1 cellular context compared by ENCODE assay signal in genomic region chr5:148639081-148639480, GRCh38.
TF ChIP-seq lines count a peak whose summit lies in the region.

No MANE protein-coding gene starts in this region.

TF ChIP-seq in K562, 482 proteins besides CTCF, POLR2A, EP300 and RAD21 (continued from another document and continues in another):
- TF ChIP-seq ATF7 (IDR thresholded peaks at IDR 0.05) (peak; percentile 54), MBD2 (IDR thresholded peaks at IDR 0.05; ENCODE audit: borderline replicate concordance, low read depth) (peak; percentile 70), MXD1 (CRISPR knock-in tag; IDR thresholded peaks at IDR 0.05; ENCODE audit: borderline replicate concordance, poor library complexity, severe bottlenecking) (no peak), RHOXF2B (CRISPR knock-in tag; conservative IDR thresholded peaks at IDR 0.05) (no peak), KDM1A (IDR thresholded peaks at IDR 0.05) (peak; percentile 89 to 92), CREM (IDR thresholded peaks at IDR 0.05; ENCODE audit: low read depth) (peak; percentile 75), RCOR1 (IDR thresholded peaks at IDR 0.05; ENCODE audit: borderline replicate concordance in 1 of 2, low read depth in 2 of 2, low read length in 2 of 2) (peak; percentile 31 to 91; a peak in 3 of 4 replicates), ZNF699 (CRISPR knock-in tag; IDR thresholded peaks at IDR 0.05; ENCODE audit: insufficient replicate concordance) (no peak), HNRNPLL (IDR thresholded peaks at IDR 0.05; ENCODE audit: low read depth, low read length, poor library complexity, severe bottlenecking) (no peak), GATAD2A (IDR thresholded peaks at IDR 0.05) (peak; percentile 78), ZNF316 (IDR thresholded peaks at IDR 0.05) (no peak), MAZ (CRISPR knock-in tag; conservative IDR thresholded peaks at IDR 0.05 in 1 of 2, IDR thresholded peaks at IDR 0.05 in 1 of 2) (peak; percentile 83 to 94), MGA (IDR thresholded peaks at IDR 0.05) (no peak), MCM3 (IDR thresholded peaks at IDR 0.05) (no peak), ZNF324 (CRISPR knock-in tag; IDR thresholded peaks at IDR 0.05) (no peak), CTBP1 (IDR thresholded peaks at IDR 0.05; ENCODE audit: borderline replicate concordance) (0 out of 2 replicates have a peak, but pooled peaks have one; percentile 64), SMAD4 (CRISPR knock-in tag; conservative IDR thresholded peaks at IDR 0.05) (peak; percentile 69), MXI1 (IDR thresholded peaks at IDR 0.05; ENCODE audit: low read depth, low read length) (peak; percentile 49; the same call in 1 of the 2 replicates), PREB (CRISPR knock-in tag; IDR thresholded peaks at IDR 0.05) (no peak), EP400 (IDR thresholded peaks at IDR 0.05) (peak; percentile 29; the same call in 1 of the 2 replicates), MNT (conservative IDR thresholded peaks at IDR 0.05) (peak in 1 of 2 experiments; percentile 69; a peak in 2 of 4 replicates), RBM34 (IDR thresholded peaks at IDR 0.05; ENCODE audit: borderline replicate concordance, insufficient read depth, low read length) (no peak), MAFK (IDR thresholded peaks at IDR 0.05; ENCODE audit: low read length) (peak; percentile 21; the same call in 1 of the 2 replicates), MAFG (tag; conservative IDR thresholded peaks at IDR 0.05) (no peak), SNRNP70 (optimal IDR thresholded peaks at IDR 0.05; ENCODE audit: low read depth, low read length) (no peak), CBFA2T3 (IDR thresholded peaks at IDR 0.05) (peak; percentile 99), MTA3 (IDR thresholded peaks at IDR 0.05; ENCODE audit: borderline replicate concordance) (peak; percentile 64; the same call in 1 of the 2 replicates), LEF1 (IDR thresholded peaks at IDR 0.05) (peak; percentile 87), PHF21A (IDR thresholded peaks at IDR 0.05; ENCODE audit: borderline replicate concordance, low read depth) (0 out of 2 replicates have a peak, but pooled peaks have one; percentile 40), ZSCAN29 (IDR thresholded peaks at IDR 0.05) (no peak), CHCHD3 (CRISPR knock-in tag; IDR thresholded peaks at IDR 0.05) (no peak), POLR2AphosphoS5 (IDR thresholded peaks at IDR 0.05; ENCODE audit: control insufficient read depth, insufficient read depth, low read depth, low read length) (peak; percentile 89), SMAD3 (CRISPR knock-in tag; conservative IDR thresholded peaks at IDR 0.05) (0 out of 2 replicates have a peak, but pooled peaks have one; percentile 40), MYNN (IDR thresholded peaks at IDR 0.05) (0 out of 2 replicates have a peak, but pooled peaks have one; percentile 59), MYNN (CRISPR knock-in tag; IDR thresholded peaks at IDR 0.05) (no peak), JUND (IDR thresholded peaks at IDR 0.05; ENCODE audit: borderline replicate concordance, low read depth, low read length) (peak; percentile 72; the same call in 1 of the 2 replicates), JUND (tag; IDR thresholded peaks at IDR 0.05; ENCODE audit: borderline replicate concordance, low read depth, low read length) (peak; percentile 76; the same call in 1 of the 3 replicates), TEAD1 (CRISPR knock-in tag; IDR thresholded peaks at IDR 0.05) (peak; percentile 53 to 73; a peak in 2 of 4 replicates), NEUROD1 (IDR thresholded peaks at IDR 0.05; ENCODE audit: borderline replicate concordance, low read depth, low read length, partially characterized antibody) (peak; percentile 61), HDAC3 (IDR thresholded peaks at IDR 0.05; ENCODE audit: borderline replicate concordance, partially characterized antibody) (peak; percentile 90)
- TF ChIP-seq, protein P1, sequence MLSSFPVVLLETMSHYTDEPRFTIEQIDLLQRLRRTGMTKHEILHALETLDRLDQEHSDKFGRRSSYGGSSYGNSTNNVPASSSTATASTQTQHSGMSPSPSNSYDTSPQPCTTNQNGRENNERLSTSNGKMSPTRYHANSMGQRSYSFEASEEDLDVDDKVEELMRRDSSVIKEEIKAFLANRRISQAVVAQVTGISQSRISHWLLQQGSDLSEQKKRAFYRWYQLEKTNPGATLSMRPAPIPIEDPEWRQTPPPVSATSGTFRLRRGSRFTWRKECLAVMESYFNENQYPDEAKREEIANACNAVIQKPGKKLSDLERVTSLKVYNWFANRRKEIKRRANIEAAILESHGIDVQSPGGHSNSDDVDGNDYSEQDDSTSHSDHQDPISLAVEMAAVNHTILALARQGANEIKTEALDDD (IDR thresholded peaks at IDR 0.05) = peak; percentile 37; the same call in 1 of the 2 replicates
- TF ChIP-seq, protein P2, sequence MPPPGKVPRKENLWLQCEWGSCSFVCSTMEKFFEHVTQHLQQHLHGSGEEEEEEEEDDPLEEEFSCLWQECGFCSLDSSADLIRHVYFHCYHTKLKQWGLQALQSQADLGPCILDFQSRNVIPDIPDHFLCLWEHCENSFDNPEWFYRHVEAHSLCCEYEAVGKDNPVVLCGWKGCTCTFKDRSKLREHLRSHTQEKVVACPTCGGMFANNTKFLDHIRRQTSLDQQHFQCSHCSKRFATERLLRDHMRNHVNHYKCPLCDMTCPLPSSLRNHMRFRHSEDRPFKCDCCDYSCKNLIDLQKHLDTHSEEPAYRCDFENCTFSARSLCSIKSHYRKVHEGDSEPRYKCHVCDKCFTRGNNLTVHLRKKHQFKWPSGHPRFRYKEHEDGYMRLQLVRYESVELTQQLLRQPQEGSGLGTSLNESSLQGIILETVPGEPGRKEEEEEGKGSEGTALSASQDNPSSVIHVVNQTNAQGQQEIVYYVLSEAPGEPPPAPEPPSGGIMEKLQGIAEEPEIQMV (tag; conservative IDR thresholded peaks at IDR 0.05; ENCODE audit: low read depth) = no peak
- TF ChIP-seq, protein P3, sequence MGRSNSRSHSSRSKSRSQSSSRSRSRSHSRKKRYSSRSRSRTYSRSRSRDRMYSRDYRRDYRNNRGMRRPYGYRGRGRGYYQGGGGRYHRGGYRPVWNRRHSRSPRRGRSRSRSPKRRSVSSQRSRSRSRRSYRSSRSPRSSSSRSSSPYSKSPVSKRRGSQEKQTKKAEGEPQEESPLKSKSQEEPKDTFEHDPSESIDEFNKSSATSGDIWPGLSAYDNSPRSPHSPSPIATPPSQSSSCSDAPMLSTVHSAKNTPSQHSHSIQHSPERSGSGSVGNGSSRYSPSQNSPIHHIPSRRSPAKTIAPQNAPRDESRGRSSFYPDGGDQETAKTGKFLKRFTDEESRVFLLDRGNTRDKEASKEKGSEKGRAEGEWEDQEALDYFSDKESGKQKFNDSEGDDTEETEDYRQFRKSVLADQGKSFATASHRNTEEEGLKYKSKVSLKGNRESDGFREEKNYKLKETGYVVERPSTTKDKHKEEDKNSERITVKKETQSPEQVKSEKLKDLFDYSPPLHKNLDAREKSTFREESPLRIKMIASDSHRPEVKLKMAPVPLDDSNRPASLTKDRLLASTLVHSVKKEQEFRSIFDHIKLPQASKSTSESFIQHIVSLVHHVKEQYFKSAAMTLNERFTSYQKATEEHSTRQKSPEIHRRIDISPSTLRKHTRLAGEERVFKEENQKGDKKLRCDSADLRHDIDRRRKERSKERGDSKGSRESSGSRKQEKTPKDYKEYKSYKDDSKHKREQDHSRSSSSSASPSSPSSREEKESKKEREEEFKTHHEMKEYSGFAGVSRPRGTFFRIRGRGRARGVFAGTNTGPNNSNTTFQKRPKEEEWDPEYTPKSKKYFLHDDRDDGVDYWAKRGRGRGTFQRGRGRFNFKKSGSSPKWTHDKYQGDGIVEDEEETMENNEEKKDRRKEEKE (IDR thresholded peaks at IDR 0.05; ENCODE audit: borderline replicate concordance in 1 of 2, control insufficient read depth in 1 of 2, low read depth in 2 of 2, low read length in 1 of 2) = 0 out of 4 replicates have a peak, but pooled peaks of 1 of the 2 experiments have one; percentile 64
